Comparison of ENCODE assay signal across 5 cellular contexts in genomic region chr11:12445001-12445400, GRCh38.
"Had no signal": no experiment of that assay in that cellular context is flagged by ENCODE, and none has a peak within 500 bp of the region (broad histone marks: within the 10 kb centered on the region; RNA-seq: fewer than 3 reads in every experiment).

No MANE protein-coding gene starts in this region.

- DNase-seq: GM23248, H9, HCEC 1CT, IMR-90 had no signal

- H3K4me3 Mint-ChIP-seq: H9 had no signal

- H3K27ac Mint-ChIP-seq: H9 had no signal

- H3K4me3 ChIP-seq: GM23248, K562 had no signal

- H3K9ac ChIP-seq: GM23248 had no signal

- ATAC-seq: K562 had no signal

- H2AFZ ChIP-seq: GM23248 had no signal

- H3K27ac ChIP-seq: GM23248 had no signal
